17 cellular contexts compared by ENCODE assay signal in the genomic region with DNA sequence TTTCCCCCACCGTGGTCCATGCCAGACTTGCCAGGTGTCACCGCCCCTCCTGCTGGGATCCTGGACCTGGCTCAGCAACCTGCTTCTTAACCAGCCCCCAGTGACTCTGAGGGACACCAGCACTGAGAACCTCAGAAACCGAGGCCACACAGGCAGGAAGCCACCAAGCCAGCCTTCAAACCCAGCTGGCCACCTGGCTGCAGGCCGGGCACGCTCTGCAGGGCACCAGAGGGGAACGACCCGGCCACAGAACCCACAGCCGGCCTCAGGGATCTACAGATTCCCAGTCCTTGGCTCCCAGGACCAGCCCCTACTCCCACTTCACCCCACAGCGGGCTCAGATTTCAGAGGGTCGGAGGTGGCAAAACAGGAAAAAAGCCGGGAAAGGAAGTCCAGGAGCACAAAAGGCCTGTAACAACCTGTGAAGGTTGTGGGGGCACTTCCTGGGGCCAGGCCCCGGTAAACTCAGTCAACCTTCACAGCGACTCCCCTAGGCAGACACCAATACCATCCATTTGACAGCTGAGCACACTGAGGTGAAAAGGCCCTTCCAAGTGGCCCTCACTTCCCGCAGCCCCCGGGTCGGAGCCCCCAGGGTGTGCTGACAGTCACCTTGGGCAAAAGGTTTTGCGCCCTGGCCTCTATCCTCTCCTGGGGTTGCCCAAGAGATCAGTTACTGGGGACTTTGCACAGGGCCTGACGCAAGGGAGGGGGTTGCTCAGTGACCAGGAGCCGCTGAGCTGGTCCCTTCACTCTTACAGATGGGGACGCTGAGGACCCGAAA. TPM values are rescaled to one million over a fixed set of nuclear protein-coding genes. Genes with fewer than 3 reads are reported as not detected.
DNase-seq lines count a peak whose midpoint lies in the region; ATAC-seq lines count a peak whose summit lies in the region.
"Had no signal": no experiment of that assay in that cellular context is flagged by ENCODE, and none has a peak within 500 bp of the region (broad histone marks: within the 10 kb centered on the region; RNA-seq: fewer than 3 reads in every experiment).

No MANE protein-coding gene starts in this region.

- no peak overlapping the region for H3K4me3 ChIP-seq in CD4-positive, alpha-beta memory T cell (ENCODE audit: low read length in 2 of 2)
- H3K4me3 ChIP-seq in mesendoderm (ENCODE audit: low read length): no peak overlapping the region
- H3K4me3 ChIP-seq: colonic mucosa, uterus had no signal

- peaks cover 40 to 87% of the 10 kb centered on the region in 2 donors for H3K36me3 Mint-ChIP-seq in CD4-positive, alpha-beta memory T cell
- H3K36me3 Mint-ChIP-seq in activated T-helper 1 cell treated with anti-CD3 and anti-CD28 coated beads, Interleukin-12 subunit alpha, Interleukin-12 subunit beta, Interleukin-2, Interleukin-4 antibody, amounts not matched to agents 30 ng/mL and 10 ng/mL and 1 ng/mL, durations not matched to agents 14 hours and 24 hours and 36 hours (ENCODE audit: low read depth): peaks cover 58% of the 10 kb centered on the region

- H3K9me3 ChIP-seq in CD4-positive, alpha-beta memory T cell (ENCODE audit: control insufficient read depth in 1 of 2, low read length in 2 of 2): no peaks in the 10 kb centered on the region
- H3K9me3 ChIP-seq: colonic mucosa, uterus had no signal

- peak overlapping the region; percentile 77 for H3K27ac ChIP-seq in CD4-positive, alpha-beta memory T cell (ENCODE audit: low read depth, low read length)
- no peak overlapping the region for H3K27ac ChIP-seq in mesendoderm (ENCODE audit: low read depth, low read length)
- H3K27ac ChIP-seq: colonic mucosa, uterus had no signal

- H3K27me3 ChIP-seq in CD4-positive, alpha-beta memory T cell (ENCODE audit: insufficient read depth, low read length): no peaks in the 10 kb centered on the region
- no peaks in the 10 kb centered on the region for H3K27me3 ChIP-seq in mesendoderm (ENCODE audit: insufficient read depth, low read length, poor library complexity)
- H3K27me3 ChIP-seq: colonic mucosa, uterus had no signal

- no peak overlapping the region for H3K18ac ChIP-seq in mesendoderm (ENCODE audit: low read length)

- CTCF ChIA-PET in CD4-positive, alpha-beta memory T cell (lab: Charles Lee; ENCODE audit: partially characterized antibody): no interaction called here

- H3K27me3 Mint-ChIP-seq in CD4-positive, alpha-beta memory T cell: no peaks in the 10 kb centered on the region
- no peaks in the 10 kb centered on the region for H3K27me3 Mint-ChIP-seq in activated T-helper 1 cell treated with anti-CD3 and anti-CD28 coated beads, Interleukin-12 subunit alpha, Interleukin-12 subunit beta, Interleukin-2, Interleukin-4 antibody, amounts not matched to agents 30 ng/mL and 10 ng/mL and 1 ng/mL, durations not matched to agents 14 hours and 24 hours and 36 hours (ENCODE audit: insufficient read depth)

- H4K5ac ChIP-seq in mesendoderm (ENCODE audit: low read length): no peak overlapping the region

- H3K4me1 ChIP-seq in CD4-positive, alpha-beta memory T cell (ENCODE audit: insufficient read depth, low read length): peaks cover 99% of the 10 kb centered on the region
- H3K4me1 ChIP-seq in mesendoderm (ENCODE audit: control insufficient read depth, low read depth, low read length): no peaks in the 10 kb centered on the region
- H3K4me1 ChIP-seq: colonic mucosa, uterus had no signal

- WGBS in mesendoderm (ENCODE audit: extremely low coverage, insufficient coverage, low lambda C conversion rate): no CpG with 5 or more reads among the region's 21 CpGs

- H4K8ac ChIP-seq in mesendoderm (ENCODE audit: low read depth, low read length): no peak overlapping the region

- no peak overlapping the region for H2AK5ac ChIP-seq in mesendoderm (ENCODE audit: low read length)

- H3K79me1 ChIP-seq in mesendoderm (ENCODE audit: low read length): no peaks in the 10 kb centered on the region

- DNase-seq in CD4-positive, alpha-beta memory T cell: peak in 1 of 5 donors; percentile 25
- no peak for DNase-seq in activated T-helper 1 cell treated with anti-CD3 and anti-CD28 coated beads, Interleukin-12 subunit alpha, Interleukin-12 subunit beta, Interleukin-2, Interleukin-4 antibody, amounts not matched to agents 30 ng/mL and 10 ng/mL and 1 ng/mL, durations not matched to agents 14 hours and 24 hours and 36 hours (ENCODE audit: low spot score)
- DNase-seq in mesendoderm (no peak), RPMI8226 (no peak), GDM1 (lab: John Stamatoyannopoulos, UW) (no peak)
- DNase-seq: activated CD4-positive, CD25-positive, alpha-beta regulatory T cell treated with anti-CD3 and anti-CD28 coated beads, Interleukin-2, amount 50 U/mL, for 72 hours; colonic mucosa; DMS 273 treated with DMSO at 0.1 percent for 48 hours; NCI-H1436; NCI-H446; uterus had no signal

- H3K4me2 ChIP-seq in mesendoderm (ENCODE audit: low read length): no peak overlapping the region

- peaks cover 36 to 93% (median 70%) of the 10 kb centered on the region in 4 donors for H3K4me1 Mint-ChIP-seq in CD4-positive, alpha-beta memory T cell
- H3K4me1 Mint-ChIP-seq in activated T-helper 1 cell treated with anti-CD3 and anti-CD28 coated beads, Interleukin-12 subunit alpha, Interleukin-12 subunit beta, Interleukin-2, Interleukin-4 antibody, amounts not matched to agents 30 ng/mL and 10 ng/mL and 1 ng/mL, durations not matched to agents 14 hours and 24 hours and 36 hours (ENCODE audit: low read depth): peaks cover 37% of the 10 kb centered on the region

- H2BK15ac ChIP-seq in mesendoderm (replicated peaks; ENCODE audit: low read depth): no peak overlapping the region

- no peak overlapping the region for H3K9ac ChIP-seq in mesendoderm (ENCODE audit: low read length)

- peaks cover 77% of the 10 kb centered on the region for H3K36me3 ChIP-seq in CD4-positive, alpha-beta memory T cell (ENCODE audit: insufficient read depth, low read length)
- no peaks in the 10 kb centered on the region for H3K36me3 ChIP-seq in mesendoderm (ENCODE audit: control insufficient read depth, insufficient read depth, low read length)
- H3K36me3 ChIP-seq: colonic mucosa, uterus had no signal

- POLR2A ChIA-PET in CD4-positive, alpha-beta memory T cell (lab: Charles Lee; ENCODE audit: partially characterized antibody): interaction anchor here (0.9 to 14.7 kb wide), 2 partner anchors 11 to 316 kb away, joined by 3 to 335 read pairs; a partner anchor contains a TSS

- H3K9me3 Mint-ChIP-seq in CD4-positive, alpha-beta memory T cell: peaks cover 0 to 3% (median 0%) of the 10 kb centered on the region in 8 donors
- no peaks in the 10 kb centered on the region for H3K9me3 Mint-ChIP-seq in activated T-helper 1 cell treated with anti-CD3 and anti-CD28 coated beads, Interleukin-12 subunit alpha, Interleukin-12 subunit beta, Interleukin-2, Interleukin-4 antibody, amounts not matched to agents 30 ng/mL and 10 ng/mL and 1 ng/mL, durations not matched to agents 14 hours and 24 hours and 36 hours

- H2BK5ac ChIP-seq in mesendoderm (ENCODE audit: low read length): no peak overlapping the region

- H3K79me2 ChIP-seq in mesendoderm (ENCODE audit: control insufficient read depth, insufficient read depth, low read length): no peaks in the 10 kb centered on the region

- H2BK120ac ChIP-seq in mesendoderm (ENCODE audit: low read depth, low read length): no peak overlapping the region

- intact Hi-C loops in CD4-positive, alpha-beta memory T cell (cut with micrococcal nuclease): no loop called here
- intact Hi-C loops in activated T-helper 1 cell treated with anti-CD3 and anti-CD28 coated beads, Interleukin-12 subunit alpha, Interleukin-12 subunit beta, Interleukin-2, Interleukin-4 antibody, amounts not matched to agents 30 ng/mL and 10 ng/mL and 1 ng/mL, durations not matched to agents 14 hours and 24 hours and 36 hours (cut with micrococcal nuclease): no loop called here

- peak overlapping the region in 3 of 8 donors; percentile 3 to 35 (median 25) for H3K4me3 Mint-ChIP-seq in CD4-positive, alpha-beta memory T cell
- no peak overlapping the region for H3K4me3 Mint-ChIP-seq in activated T-helper 1 cell treated with anti-CD3 and anti-CD28 coated beads, Interleukin-12 subunit alpha, Interleukin-12 subunit beta, Interleukin-2, Interleukin-4 antibody, amounts not matched to agents 30 ng/mL and 10 ng/mL and 1 ng/mL, durations not matched to agents 14 hours and 24 hours and 36 hours

- H3K4ac ChIP-seq in mesendoderm (ENCODE audit: low read depth, low read length): no peak overlapping the region

- peak overlapping the region; percentile 60 for H3K56ac ChIP-seq in mesendoderm (ENCODE audit: low read length)

- ATAC-seq in HG02678 (IDR thresholded peaks at IDR 0.05; ENCODE audit: unreplicated experiment) (peak; percentile 67), GM19324 (IDR thresholded peaks at IDR 0.05; ENCODE audit: low FRiP score, unreplicated experiment) (no peak), GM21825 (IDR thresholded peaks at IDR 0.05; ENCODE audit: unreplicated experiment) (no peak)
- ATAC-seq: HCT116 had no signal

- H3K27ac Mint-ChIP-seq in CD4-positive, alpha-beta memory T cell: peak overlapping the region in 6 of 7 donors; percentile 35 to 100 (median 81)
- H3K27ac Mint-ChIP-seq in activated T-helper 1 cell treated with anti-CD3 and anti-CD28 coated beads, Interleukin-12 subunit alpha, Interleukin-12 subunit beta, Interleukin-2, Interleukin-4 antibody, amounts not matched to agents 30 ng/mL and 10 ng/mL and 1 ng/mL, durations not matched to agents 14 hours and 24 hours and 36 hours: peak overlapping the region; percentile 34

- no peak overlapping the region for H3K23ac ChIP-seq in mesendoderm (ENCODE audit: low read length)

RNA-seq across cellular contexts. Expression of a gene that starts 14.1 kb away (rescaled TPM):
- 100 to 1,000 TPM; 105 to 112 TPM for total RNA-seq in CD4-positive, alpha-beta memory T cell
- polyA plus RNA-seq in CD4-positive, alpha-beta memory T cell: 10 to 100 TPM; 12.5 to 50.8 TPM
- 133 and 140 TPM in 2 replicates for total RNA-seq in activated T-helper 1 cell treated with anti-CD3 and anti-CD28 coated beads, Interleukin-12 subunit alpha, Interleukin-12 subunit beta, Interleukin-2, Interleukin-4 antibody, amounts not matched to agents 30 ng/mL and 10 ng/mL and 1 ng/mL, durations not matched to agents 14 hours and 24 hours and 36 hours
- 0.53 TPM for polyA plus RNA-seq in mesendoderm (2013, experiment 1 of 2)
- polyA plus RNA-seq in mesendoderm (2013, experiment 2 of 2): 0.67 TPM
- total RNA-seq: epithelial cell of proximal tubule, osteocyte had no signal
